8 cellular contexts compared by ENCODE assay signal in the genomic region with DNA sequence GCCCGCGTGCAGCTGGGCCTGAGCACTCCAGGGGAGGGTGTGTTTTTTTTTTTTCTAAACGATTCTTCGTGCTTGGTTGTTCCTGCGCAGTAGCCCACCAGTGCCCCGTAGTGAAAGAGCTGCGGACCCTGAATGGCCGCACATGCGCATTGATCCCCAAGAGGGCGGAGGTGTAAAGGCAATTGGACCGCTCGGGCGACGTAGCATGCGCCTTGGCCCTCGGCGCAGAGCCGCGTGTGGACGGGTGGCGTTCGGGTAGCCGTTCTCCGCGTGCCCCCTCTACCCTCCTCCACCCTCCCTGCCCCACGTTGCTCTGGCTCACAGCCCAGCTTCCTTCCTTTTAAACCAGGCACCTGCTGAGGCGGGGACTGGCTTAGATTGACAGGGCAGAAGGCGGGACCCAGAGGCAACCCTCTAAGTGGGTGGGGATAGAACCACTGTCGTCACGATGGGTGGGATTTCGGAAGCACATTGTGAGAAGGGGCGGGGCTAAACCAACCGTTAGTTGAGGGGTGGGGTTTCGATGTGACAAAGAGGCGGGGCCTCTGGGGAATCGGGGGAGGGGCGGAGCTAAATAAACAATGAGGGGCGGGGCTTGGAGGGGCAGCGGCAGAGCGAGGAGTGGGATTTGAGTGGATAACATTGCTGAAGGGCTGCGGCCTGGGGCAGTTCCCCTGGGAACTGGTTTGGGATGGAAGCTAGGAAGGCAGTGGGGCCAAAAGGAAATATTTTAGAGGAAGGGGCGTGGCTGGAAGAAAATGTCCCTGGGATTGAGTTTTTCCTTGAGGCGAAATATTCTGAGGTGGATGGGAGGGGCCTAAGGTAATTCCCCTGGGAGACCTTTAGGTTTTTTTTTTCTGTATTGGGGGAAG. TPM values are rescaled to one million over a fixed set of nuclear protein-coding genes. Genes with fewer than 3 reads are reported as not detected.
DNase-seq lines count a peak whose midpoint lies in the region; ATAC-seq and TF ChIP-seq lines count a peak whose summit lies in the region.

No MANE protein-coding gene starts in this region.

- peaks cover 33% of the 10 kb centered on the region for H4K20me1 ChIP-seq in PC-9 (ENCODE audit: insufficient read depth)

- in situ Hi-C loops in KBM-7 (cut with MboI; ENCODE audit: low pct_unique_long_range_greater_than_20kb, low sequenced_read_pairs): no loop called here

- peak in 2 of 4 donors; percentile 57 to 65 for TF ChIP-seq POLR2A in esophagus squamous epithelium (IDR thresholded peaks at IDR 0.05)

- intact Hi-C loops in PC-9 (cut with micrococcal nuclease; ENCODE audit: unreplicated experiment): loop anchor here (5.0 kb wide), 1 partner anchor 53 kb away; a partner anchor contains a TSS
- intact Hi-C loops in esophagus squamous epithelium (cut with DNase I): no loop called here

- H3K36me3 ChIP-seq in PC-9 (ENCODE audit: low read depth) (peaks cover 25% of the 10 kb centered on the region; the same call in 1 of the 2 replicates), esophagus squamous epithelium (peaks cover 0 to 48% (median 5%) of the 10 kb centered on the region in 3 donors)

- TF ChIP-seq CTCF in PC-9 (conservative IDR thresholded peaks at IDR 0.05): 0 out of 2 replicates have a peak, but pooled peaks have one; percentile 6
- TF ChIP-seq CTCF in esophagus squamous epithelium (IDR thresholded peaks at IDR 0.05): peak in 2 of 6 experiments; percentile 23 to 32

- peak overlapping the region; percentile 97 for H2AFZ ChIP-seq in PC-9

- H3K4me2 ChIP-seq in PC-9: peak overlapping the region; percentile 77

- H3K9me3 ChIP-seq in PC-9 (ENCODE audit: insufficient read depth, low read depth) (no peaks in the 10 kb centered on the region), esophagus squamous epithelium (no peaks in the 10 kb centered on the region)

- peak; percentile 45 for ATAC-seq in GM21717 (IDR thresholded peaks at IDR 0.05; ENCODE audit: unreplicated experiment)
- ATAC-seq in activated T-cell treated with anti-CD3 and anti-CD28 coated beads, Interleukin-2, amount 50 U/mL, for 4 hours: peak; percentile 81 to 87

- H3K79me2 ChIP-seq in PC-9 (ENCODE audit: low read depth): peaks cover 44% of the 10 kb centered on the region

- 7 to 11% methylated on average over 16 to 17 of the region's 43 CpGs for WGBS in esophagus squamous epithelium, 2 donors

- CTCF ChIA-PET in PC-9 (lab: Charles Lee): interaction anchor here (0.6 to 0.7 kb wide), 4 partner anchors 25 to 427 kb away, joined by 3 to 7 read pairs (median 4); no protein-coding TSS in a partner anchor

- H3K27me3 ChIP-seq in PC-9 (ENCODE audit: insufficient read depth, low read depth) (no peaks in the 10 kb centered on the region), esophagus squamous epithelium (no peaks in the 10 kb centered on the region)

- DNase-seq in DMS153 treated with DMSO at 0.1 percent for 48 hours (lab: John Stamatoyannopoulos, UW; ENCODE audit: unreplicated experiment) (peak; percentile 97), KBM-7 (peak; percentile 96), PC-9 (peak; percentile 80 to 87), esophagus squamous epithelium (lab: John Stamatoyannopoulos, UW) (peak; percentile 81), myocyte (ENCODE audit: low read depth) (peak; percentile 95)
- DNase-seq in activated T-cell treated with anti-CD3 and anti-CD28 coated beads, Interleukin-2, amount 50 U/mL, for 4 hours: peak; percentile 89
- DNase-seq in stimulated activated CD8-positive, alpha-beta memory T cell treated with anti-CD3 and anti-CD28 coated beads, Interleukin-7, amount 100 ng/mL, for 4 hours (ENCODE audit: low read depth in 2 of 2): peak; percentile 84 to 95

- H3K4me1 ChIP-seq in PC-9 (replicated peaks; ENCODE audit: insufficient read depth): peaks cover 18% of the 10 kb centered on the region
- peaks cover 10 to 37% (median 15%) of the 10 kb centered on the region in 3 donors for H3K4me1 ChIP-seq in esophagus squamous epithelium

- peaks cover 24% of the 10 kb centered on the region; the same call in 1 of the 2 replicates for H3F3A ChIP-seq in PC-9 (ENCODE audit: insufficient read depth, low read depth)

- peak overlapping the region; percentile 98 for H3K4me3 Mint-ChIP-seq in activated T-cell treated with anti-CD3 and anti-CD28 coated beads, Interleukin-2, amount 50 U/mL, for 4 hours

- POLR2A ChIA-PET in PC-9 (lab: Charles Lee; ENCODE audit: unreplicated experiment): interaction anchor here (0.6 to 1.0 kb wide), 3 partner anchors 23 to 287 kb away, joined by 3 to 10 read pairs (median 6); a partner anchor contains a TSS

- peaks cover 34% of the 10 kb centered on the region for H3K36me3 Mint-ChIP-seq in activated T-cell treated with anti-CD3 and anti-CD28 coated beads, Interleukin-2, amount 50 U/mL, for 4 hours (ENCODE audit: insufficient read depth)

- peaks cover 8% of the 10 kb centered on the region for H3K9me3 Mint-ChIP-seq in activated T-cell treated with anti-CD3 and anti-CD28 coated beads, Interleukin-2, amount 50 U/mL, for 4 hours

- peaks cover 59% of the 10 kb centered on the region for H3K4me1 Mint-ChIP-seq in activated T-cell treated with anti-CD3 and anti-CD28 coated beads, Interleukin-2, amount 50 U/mL, for 4 hours (ENCODE audit: low read depth)

- BruUV-seq in PC-9 (replicated peaks; lab: Mats Ljungman, UMichigan): no TSS peak

- H3K4me3 ChIP-seq in PC-9 (peak overlapping the region; percentile 83), esophagus squamous epithelium (peak overlapping the region; percentile 78 to 96 (median 90))

- no peaks in the 10 kb centered on the region for H3K27me3 Mint-ChIP-seq in activated T-cell treated with anti-CD3 and anti-CD28 coated beads, Interleukin-2, amount 50 U/mL, for 4 hours (ENCODE audit: low read depth)

- H3K27ac ChIP-seq in PC-9 (peak overlapping the region; percentile 79), esophagus squamous epithelium (peak overlapping the region; percentile 93 to 96 (median 94))

- H3K9me2 ChIP-seq in PC-9 (ENCODE audit: insufficient read depth): no peaks in the 10 kb centered on the region

RNA-seq across cellular contexts. Expression of a gene that starts 0.5 kb away (rescaled TPM):
- total RNA-seq in PC-9 (2021): 66.8 and 101 TPM in 2 replicates
- 100 to 1,000 TPM; 172 to 189 (median 184) TPM for total RNA-seq in activated T-cell treated with anti-CD3 and anti-CD28 coated beads, Interleukin-2, amount 50 U/mL, for 4 hours
- 10 to 100 TPM; 34.5 to 40.1 (median 34.9) TPM for total RNA-seq in esophagus squamous epithelium
- 52.2 and 54.1 TPM in 2 replicates for total RNA-seq in myocyte
- 40.0 TPM for polyA plus RNA-seq in myocyte (2012)

RNA-seq across cellular contexts. Expression of a gene that starts 0.8 kb away (rescaled TPM):
- total RNA-seq in PC-9 (2021) (15.3 and 19.2 TPM in 2 replicates), esophagus squamous epithelium (1 to 10 TPM; 3.3 to 9.7 (median 8.2) TPM), myocyte (31.9 and 32.8 TPM in 2 replicates)
- total RNA-seq in activated T-cell treated with anti-CD3 and anti-CD28 coated beads, Interleukin-2, amount 50 U/mL, for 4 hours: 10 to 100 TPM; 58.4 to 73.1 (median 60.6) TPM
- polyA plus RNA-seq in myocyte (2012): 66.8 TPM

RNA-seq across cellular contexts. Expression of a gene that starts 31.1 kb away (rescaled TPM):
- total RNA-seq in PC-9 (2021) (not detected in 2 replicates), esophagus squamous epithelium (under 1 TPM in 1 of 4 donors, not detected in 3; 0.38 TPM), myocyte (not detected in 2 replicates)
- total RNA-seq in activated T-cell treated with anti-CD3 and anti-CD28 coated beads, Interleukin-2, amount 50 U/mL, for 4 hours: not detected
- not detected for polyA plus RNA-seq in myocyte (2012)

RNA-seq across cellular contexts. Expression of a gene that starts 33.2 kb away (rescaled TPM):
- total RNA-seq in PC-9 (2021) (0.85 TPM in 1 of 2 replicates, not detected in the other), esophagus squamous epithelium (under 1 TPM; 0.56 to 0.91 (median 0.73) TPM), myocyte (0.35 and 0.83 TPM in 2 replicates)
- total RNA-seq in activated T-cell treated with anti-CD3 and anti-CD28 coated beads, Interleukin-2, amount 50 U/mL, for 4 hours: 10 to 100 TPM; 24.7 to 52.7 (median 36.4) TPM
- polyA plus RNA-seq in myocyte (2012): 0.32 TPM

RNA-seq across cellular contexts. Expression of a gene that starts 52.3 kb away (rescaled TPM):
- total RNA-seq in PC-9 (2021): 52.1 and 62.3 TPM in 2 replicates
- total RNA-seq in activated T-cell treated with anti-CD3 and anti-CD28 coated beads, Interleukin-2, amount 50 U/mL, for 4 hours: 10 to 100 TPM; 29.1 to 30.5 (median 29.3) TPM
- total RNA-seq in esophagus squamous epithelium: 10 to 100 TPM in 3 of 4 donors, 1 to 10 TPM in 1; 6.7 to 25.9 (median 16.9) TPM
- total RNA-seq in myocyte: 17.7 and 19.9 TPM in 2 replicates
- 57.0 TPM for polyA plus RNA-seq in myocyte (2012)

Comparison
In these comparisons a context has a peak if more than half of its experiments do, and no peak if none do; other contexts are left out.
1. Peak in every context shown above with its lines: DNase-seq, ATAC-seq, H3K4me3 ChIP-seq and H3K27ac ChIP-seq.